ENCODE assay signal across 22 cellular contexts in the genomic region with DNA sequence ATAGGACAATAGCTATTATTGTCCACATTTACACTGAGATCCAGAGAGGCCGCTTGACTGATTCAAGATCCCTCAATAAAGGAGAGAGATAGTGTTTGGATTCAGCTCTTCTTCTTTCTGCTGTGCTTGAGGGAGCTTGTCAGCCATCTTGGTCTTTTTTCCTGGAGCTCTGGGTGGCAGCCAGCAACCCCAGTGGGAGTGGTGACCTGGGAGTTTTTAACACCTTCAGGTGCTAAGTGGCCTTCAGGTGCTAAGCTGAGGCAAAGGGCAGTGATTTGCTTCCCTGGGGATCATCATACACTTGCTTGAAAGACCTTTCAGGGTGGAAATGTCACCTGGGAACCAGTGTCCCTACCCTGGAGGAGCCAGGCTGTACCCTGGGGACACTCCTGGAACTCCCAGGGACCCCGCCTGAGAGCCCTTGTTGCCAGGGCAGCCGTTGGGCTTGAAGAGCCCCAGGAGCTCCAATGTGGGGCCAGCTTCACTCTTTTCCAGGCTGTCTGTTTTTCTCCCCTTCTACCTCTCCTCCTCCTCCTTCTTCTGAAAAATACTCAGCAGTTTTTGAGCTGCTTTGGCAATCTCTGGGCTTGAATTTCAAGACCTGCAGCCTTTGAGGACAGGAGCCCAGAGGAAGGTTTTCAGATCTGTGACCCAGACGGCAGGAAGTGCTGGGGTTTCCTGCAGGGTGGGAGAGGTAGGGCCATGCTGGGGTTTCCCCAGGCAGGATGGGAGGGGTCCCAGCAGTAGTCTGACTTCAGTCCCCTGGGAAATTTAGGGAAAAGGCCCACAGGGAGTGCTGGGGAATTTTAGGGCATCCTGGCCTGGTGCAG. TPM values are rescaled to one million over a fixed set of nuclear protein-coding genes. Genes with fewer than 3 reads are reported as not detected.
"Had no signal": no experiment of that assay in that cellular context is flagged by ENCODE, and none has a peak within 500 bp of the region (broad histone marks: within the 10 kb centered on the region; RNA-seq: fewer than 3 reads in every experiment).

No MANE protein-coding gene starts in this region.

- DNase-seq: activated CD4-positive, alpha-beta memory T cell treated with anti-CD3 and anti-CD28 coated beads for 36 hours; activated naive CD4-positive, alpha-beta T cell treated with Interleukin-2 at 50 U/mL for 16 hours; activated naive CD8-positive, alpha-beta T cell treated with anti-CD3 and anti-CD28 coated beads, Interleukin-2, amount 50 U/mL, for 24 hours; activated T-cell treated with anti-CD3 and anti-CD28 coated beads, Interleukin-2, amount 50 U/mL, for 1 hour; brain microvascular endothelial cell; central memory CD4-positive, alpha-beta T cell; colonic mucosa; foreskin keratinocyte; glutamatergic neuron; hypothalamus; kidney; ovary; right lobe of liver; small intestine; stimulated activated CD4-positive, alpha-beta T cell treated with anti-CD3 and anti-CD28 coated beads, Interleukin-15, amount 100 ng/mL, for 24 hours; stimulated activated CD4-positive, alpha-beta T cell treated with anti-CD3 and anti-CD28 coated beads, Interleukin-2, amount 100 ng/mL, for 48 hours; stomach; upper lobe of left lung had no signal

- H3K9me3 ChIP-seq: colonic mucosa, ovary, right lobe of liver, stomach, upper lobe of left lung had no signal

- ATAC-seq: activated naive CD8-positive, alpha-beta T cell treated with anti-CD3 and anti-CD28 coated beads, Interleukin-2, amount 50 U/mL, for 24 hours; activated T-helper 17 cell treated with anti-CD3 and anti-CD28 coated beads, Interleukin-2, amount 50 U/mL, for 72 hours; foreskin keratinocyte; left lobe of liver; right lobe of liver had no signal

- H3K27me3 ChIP-seq: colonic mucosa, ovary, right lobe of liver, upper lobe of left lung had no signal

- H3K4me1 ChIP-seq: colonic mucosa, foreskin keratinocyte, right lobe of liver, stomach, upper lobe of left lung had no signal

- H3K4me3 ChIP-seq: colonic mucosa, ovary, right lobe of liver, stomach, upper lobe of left lung had no signal

- H3K36me3 ChIP-seq: brain microvascular endothelial cell, colonic mucosa, ovary, right lobe of liver, stomach, upper lobe of left lung had no signal

- H3K27ac ChIP-seq: brain microvascular endothelial cell, colonic mucosa, foreskin keratinocyte, ovary, right lobe of liver, stomach, upper lobe of left lung had no signal

RNA-seq across cellular contexts. Expression of gene FGF18, which starts 59.7 kb away (rescaled TPM):
- total RNA-seq: epithelial cell of proximal tubule, foreskin keratinocyte, left lobe of liver, lung microvascular endothelial cell had no signal
